In genomic region chr13:77699059-77699680, GRCh38 we compare ENCODE assay signal across 8 cellular contexts. TPM values are rescaled to one million over a fixed set of nuclear protein-coding genes. Genes with fewer than 3 reads are reported as not detected.
DNase-seq lines count a peak whose midpoint lies in the region; ATAC-seq and TF ChIP-seq lines count a peak whose summit lies in the region.

No MANE protein-coding gene starts in this region.

- H3K9me3 ChIP-seq in PC-9 (ENCODE audit: insufficient read depth, low read depth), result no peaks in the 10 kb centered on the region
- H3K9me3 ChIP-seq in esophagus squamous epithelium, result no peaks in the 10 kb centered on the region
- H3K9me3 ChIP-seq in psoas muscle, result no peaks in the 10 kb centered on the region

- no peaks in the 10 kb centered on the region for H3K27me3 ChIP-seq in PC-9 (ENCODE audit: insufficient read depth, low read depth)
- H3K27me3 ChIP-seq in esophagus squamous epithelium, result peaks cover 0 to 24% (median 0%) of the 10 kb centered on the region in 4 donors
- no peaks in the 10 kb centered on the region for H3K27me3 ChIP-seq in psoas muscle (ENCODE audit: insufficient read depth in 3 of 3, low read length in 2 of 3)

- H3K36me3 ChIP-seq in PC-9 (ENCODE audit: low read depth), result no peaks in the 10 kb centered on the region
- no peaks in the 10 kb centered on the region for H3K36me3 ChIP-seq in esophagus squamous epithelium
- H3K36me3 ChIP-seq in psoas muscle (ENCODE audit: insufficient read depth in 1 of 2, low read depth in 1 of 2), result no peaks in the 10 kb centered on the region

- no peak overlapping the region for H3K27ac ChIP-seq in PC-9
- no peak overlapping the region for H3K27ac ChIP-seq in esophagus squamous epithelium
- no peak overlapping the region for H3K27ac ChIP-seq in psoas muscle

- intact Hi-C loops in PC-9 (cut with micrococcal nuclease; ENCODE audit: unreplicated experiment), result loop anchor here (10.0 kb wide), 1 partner anchor 374 kb away; the partner anchor contains the start of gene MYCBP2
- intact Hi-C loops in esophagus squamous epithelium (cut with DNase I), result no loop called here
- intact Hi-C loops in psoas muscle (cut with DNase I), result loop anchor here in 1 of 2 donors (10.0 kb wide), 1 partner anchor 374 kb away; the partner anchor contains the start of gene MYCBP2

- H3F3A ChIP-seq in PC-9 (ENCODE audit: insufficient read depth, low read depth), result peaks cover 12% of the 10 kb centered on the region

- no peak for DNase-seq in GM12864 (ENCODE audit: low read depth)
- DNase-seq in PC-9, result no peak
- DNase-seq in esophagus squamous epithelium (lab: John Stamatoyannopoulos, UW), result no peak
- no peak for DNase-seq in psoas muscle
- DNase-seq in NCI-H748 (lab: John Stamatoyannopoulos, UW; ENCODE audit: unreplicated experiment), result no peak
- DNase-seq in activated effector memory CD4-positive, alpha-beta T cell treated with Interleukin-2 at 50 U/mL for 16 hours, result no peak
- DNase-seq in germinal center (ENCODE audit: low spot score), result no peak

- POLR2A ChIA-PET in PC-9 (lab: Charles Lee; ENCODE audit: unreplicated experiment), result interaction anchor here (0.6 kb wide), 1 partner anchor 374 kb away, joined by 4 read pairs; no protein-coding TSS in a partner anchor

- no TSS peak for BruUV-seq in PC-9 (replicated peaks; lab: Mats Ljungman, UMichigan)

- peak overlapping the region; percentile 87 for H2AFZ ChIP-seq in PC-9

- H3K4me3 ChIP-seq in GM12864 (ENCODE audit: low read depth, low read length) (peak overlapping the region; percentile 84), PC-9 (peak overlapping the region; percentile 65), esophagus squamous epithelium (peak overlapping the region; percentile 58 to 91 (median 72)), psoas muscle (peak overlapping the region; percentile 82)

- WGBS in esophagus squamous epithelium, 2 donors, result 0 to 4% methylated on average over 4 of the region's 4 CpGs
- 0 to 1% (median 0%) methylated on average over 4 of the region's 4 CpGs for WGBS in psoas muscle, 3 donors

- TF ChIP-seq POLR2A in esophagus squamous epithelium (IDR thresholded peaks at IDR 0.05), result no peak
- no peak for TF ChIP-seq POLR2A in GM18505 (IDR thresholded peaks at IDR 0.05; ENCODE audit: borderline replicate concordance, extremely low read depth, insufficient read depth, insufficient read length)

- H3K9me2 ChIP-seq in PC-9 (ENCODE audit: insufficient read depth), result no peaks in the 10 kb centered on the region

- H3K79me2 ChIP-seq in PC-9 (ENCODE audit: low read depth), result peaks cover 13% of the 10 kb centered on the region; the same call in 1 of the 2 replicates

- no peak for TF ChIP-seq CTCF in GM12864 (IDR thresholded peaks at IDR 0.05; ENCODE audit: low read depth, low read length, missing control alignments)
- TF ChIP-seq CTCF in PC-9 (conservative IDR thresholded peaks at IDR 0.05), result no peak
- no peak for TF ChIP-seq CTCF in esophagus squamous epithelium (IDR thresholded peaks at IDR 0.05)
- no peak for TF ChIP-seq CTCF in psoas muscle (IDR thresholded peaks at IDR 0.05)

- H4K20me1 ChIP-seq in PC-9 (ENCODE audit: insufficient read depth), result no peaks in the 10 kb centered on the region

- peaks cover 17% of the 10 kb centered on the region for H3K4me1 ChIP-seq in PC-9 (replicated peaks; ENCODE audit: insufficient read depth)
- peaks cover 0 to 39% (median 5%) of the 10 kb centered on the region in 3 donors for H3K4me1 ChIP-seq in esophagus squamous epithelium
- H3K4me1 ChIP-seq in psoas muscle, result peaks cover 6% of the 10 kb centered on the region

- CTCF ChIA-PET in PC-9 (lab: Charles Lee), result no interaction called here

- no peak for ATAC-seq in psoas muscle
- ATAC-seq in GM18505 (IDR thresholded peaks at IDR 0.05; ENCODE audit: unreplicated experiment), result no peak

- H3K4me2 ChIP-seq in PC-9, result peak overlapping the region; percentile 86

RNA-seq across cellular contexts. Expression of gene SLAIN1, which starts 1.7 kb away (rescaled TPM):
- total RNA-seq in PC-9 (2021) (2.3 and 2.4 TPM in 2 replicates), esophagus squamous epithelium (1 to 10 TPM in 3 of 4 donors, under 1 TPM in 1; 0.57 to 4.6 (median 3.1) TPM), psoas muscle (1 to 10 TPM; 3.1 to 6.6 (median 4.2) TPM)
- polyA plus RNA-seq in psoas muscle, result 1 to 10 TPM in 2 of 3 donors, under 1 TPM in 1; 0.69 to 2.9 (median 2.3) TPM
